Comparison of ENCODE assay signal across 9 cellular contexts in genomic region chr13:111215081-111216047, GRCh38.
DNase-seq lines count a peak whose midpoint lies in the region; ATAC-seq and TF ChIP-seq lines count a peak whose summit lies in the region.
"Had no signal": no experiment of that assay in that cellular context is flagged by ENCODE, and none has a peak within 500 bp of the region (broad histone marks: within the 10 kb centered on the region; RNA-seq: fewer than 3 reads in every experiment).

No MANE protein-coding gene starts in this region.

- peaks cover 50% of the 10 kb centered on the region for H3K36me3 Mint-ChIP-seq in endothelial cell (ENCODE audit: low read depth, unreplicated experiment)

- WGBS in thyroid gland, 2 donors = 81 to 84% methylated on average over 19 of the region's 19 CpGs

- intact Hi-C loops in Right ventricle myocardium superior (cut with DNase I) = no loop called here
- intact Hi-C loops in cardiac septum (cut with DNase I) = loop anchor here (5.0 kb wide), 2 partner anchors 63 to 148 kb away; no protein-coding TSS in a partner anchor
- intact Hi-C loops in thyroid gland (cut with DNase I) = loop anchor here (5.0 to 10.0 kb wide), 2 partner anchors 61 to 148 kb away; no protein-coding TSS in a partner anchor

- H3K9me3 ChIP-seq in thyroid gland = no peaks in the 10 kb centered on the region
- no peaks in the 10 kb centered on the region for H3K9me3 ChIP-seq in WERI-Rb-1 (ENCODE audit: severe bottlenecking)

- no peak overlapping the region for H3K4me3 Mint-ChIP-seq in endothelial cell (ENCODE audit: unreplicated experiment)

- no peak for TF ChIP-seq POLR2A in thyroid gland (IDR thresholded peaks at IDR 0.05)

- peak overlapping the region; percentile 16 for H3K27ac Mint-ChIP-seq in endothelial cell (ENCODE audit: unreplicated experiment)

- peaks cover 23 to 32% of the 10 kb centered on the region in 2 donors for H3K4me1 ChIP-seq in thyroid gland

- H3K27ac ChIP-seq in thyroid gland = no peak overlapping the region
- H3K27ac ChIP-seq in WERI-Rb-1 = no peak overlapping the region

- peak; percentile 52 for ATAC-seq in Right ventricle myocardium superior (ENCODE audit: poor library complexity)

- H3K27me3 Mint-ChIP-seq in endothelial cell (ENCODE audit: unreplicated experiment) = peaks cover 10% of the 10 kb centered on the region

- H3K9me3 Mint-ChIP-seq in endothelial cell (ENCODE audit: unreplicated experiment) = no peaks in the 10 kb centered on the region

- DNase-seq in Right ventricle myocardium superior (peak; percentile 50), cardiac septum (ENCODE audit: low spot score) (no peak), NCI-H345 treated with DMSO at 0.1 percent for 48 hours (lab: John Stamatoyannopoulos, UW; ENCODE audit: unreplicated experiment) (peak; percentile 58), endothelial cell (ENCODE audit: low spot score) (no peak), thyroid gland (peak; percentile 21 to 32), WERI-Rb-1 (no peak), NCI-H446 (lab: John Stamatoyannopoulos, UW) (no peak), globus pallidus (ENCODE audit: low spot score) (no peak)
- DNase-seq: amniotic stem cell had no signal

- H3K27me3 ChIP-seq in thyroid gland (no peaks in the 10 kb centered on the region), WERI-Rb-1 (ENCODE audit: insufficient read depth, low read depth, severe bottlenecking) (no peaks in the 10 kb centered on the region)

- TF ChIP-seq CTCF in endothelial cell (IDR thresholded peaks at IDR 0.05; ENCODE audit: unreplicated experiment) (no peak), thyroid gland (IDR thresholded peaks at IDR 0.05) (no peak), WERI-Rb-1 (IDR thresholded peaks at IDR 0.05; ENCODE audit: low read depth, low read length) (no peak)

- no peak overlapping the region for H3K4me3 ChIP-seq in thyroid gland (replicated peaks in 1 of 3)
- H3K4me3 ChIP-seq in WERI-Rb-1 (ENCODE audit: low read depth, low read length) = no peak overlapping the region

- H3K4me1 Mint-ChIP-seq in endothelial cell (ENCODE audit: unreplicated experiment) = peaks cover 62% of the 10 kb centered on the region

- H3K36me3 ChIP-seq in thyroid gland (no peaks in the 10 kb centered on the region), WERI-Rb-1 (peaks cover 2% of the 10 kb centered on the region; the same call in 1 of the 2 replicates)

Comparison
In these comparisons a context has a peak if more than half of its experiments do, and no peak if none do; other contexts are left out.
1. DNase-seq: peak in Right ventricle myocardium superior (single experiment), NCI-H345 treated with DMSO at 0.1 percent for 48 hours (single experiment) and thyroid gland (2 of 2); none in cardiac septum (single experiment), endothelial cell (single experiment), WERI-Rb-1 (single experiment), NCI-H446 (0 of 2) and globus pallidus (single experiment).